Comparison of ENCODE assay signal across 1 cellular context in genomic region chr13:32430018-32430747, GRCh38.
TF ChIP-seq lines count a peak whose summit lies in the region.

No MANE protein-coding gene starts in this region.

TF ChIP-seq in GM12878, 131 proteins besides CTCF, POLR2A, EP300 and RAD21:
- 0 out of 4 replicates have a peak, but pooled peaks of 1 of the 2 experiments have one; percentile 29 for TF ChIP-seq IKZF2 (IDR thresholded peaks at IDR 0.05)
- TF ChIP-seq, protein P1, sequence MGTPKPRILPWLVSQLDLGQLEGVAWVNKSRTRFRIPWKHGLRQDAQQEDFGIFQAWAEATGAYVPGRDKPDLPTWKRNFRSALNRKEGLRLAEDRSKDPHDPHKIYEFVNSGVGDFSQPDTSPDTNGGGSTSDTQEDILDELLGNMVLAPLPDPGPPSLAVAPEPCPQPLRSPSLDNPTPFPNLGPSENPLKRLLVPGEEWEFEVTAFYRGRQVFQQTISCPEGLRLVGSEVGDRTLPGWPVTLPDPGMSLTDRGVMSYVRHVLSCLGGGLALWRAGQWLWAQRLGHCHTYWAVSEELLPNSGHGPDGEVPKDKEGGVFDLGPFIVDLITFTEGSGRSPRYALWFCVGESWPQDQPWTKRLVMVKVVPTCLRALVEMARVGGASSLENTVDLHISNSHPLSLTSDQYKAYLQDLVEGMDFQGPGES (IDR thresholded peaks at IDR 0.05), result no peak
- TF ChIP-seq ZNF274 (IDR thresholded peaks at IDR 0.05; ENCODE audit: insufficient read depth, insufficient read length), result no peak
- TF ChIP-seq, protein P2, sequence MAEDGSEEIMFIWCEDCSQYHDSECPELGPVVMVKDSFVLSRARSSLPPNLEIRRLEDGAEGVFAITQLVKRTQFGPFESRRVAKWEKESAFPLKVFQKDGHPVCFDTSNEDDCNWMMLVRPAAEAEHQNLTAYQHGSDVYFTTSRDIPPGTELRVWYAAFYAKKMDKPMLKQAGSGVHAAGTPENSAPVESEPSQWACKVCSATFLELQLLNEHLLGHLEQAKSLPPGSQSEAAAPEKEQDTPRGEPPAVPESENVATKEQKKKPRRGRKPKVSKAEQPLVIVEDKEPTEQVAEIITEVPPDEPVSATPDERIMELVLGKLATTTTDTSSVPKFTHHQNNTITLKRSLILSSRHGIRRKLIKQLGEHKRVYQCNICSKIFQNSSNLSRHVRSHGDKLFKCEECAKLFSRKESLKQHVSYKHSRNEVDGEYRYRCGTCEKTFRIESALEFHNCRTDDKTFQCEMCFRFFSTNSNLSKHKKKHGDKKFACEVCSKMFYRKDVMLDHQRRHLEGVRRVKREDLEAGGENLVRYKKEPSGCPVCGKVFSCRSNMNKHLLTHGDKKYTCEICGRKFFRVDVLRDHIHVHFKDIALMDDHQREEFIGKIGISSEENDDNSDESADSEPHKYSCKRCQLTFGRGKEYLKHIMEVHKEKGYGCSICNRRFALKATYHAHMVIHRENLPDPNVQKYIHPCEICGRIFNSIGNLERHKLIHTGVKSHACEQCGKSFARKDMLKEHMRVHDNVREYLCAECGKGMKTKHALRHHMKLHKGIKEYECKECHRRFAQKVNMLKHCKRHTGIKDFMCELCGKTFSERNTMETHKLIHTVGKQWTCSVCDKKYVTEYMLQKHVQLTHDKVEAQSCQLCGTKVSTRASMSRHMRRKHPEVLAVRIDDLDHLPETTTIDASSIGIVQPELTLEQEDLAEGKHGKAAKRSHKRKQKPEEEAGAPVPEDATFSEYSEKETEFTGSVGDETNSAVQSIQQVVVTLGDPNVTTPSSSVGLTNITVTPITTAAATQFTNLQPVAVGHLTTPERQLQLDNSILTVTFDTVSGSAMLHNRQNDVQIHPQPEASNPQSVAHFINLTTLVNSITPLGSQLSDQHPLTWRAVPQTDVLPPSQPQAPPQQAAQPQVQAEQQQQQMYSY (CRISPR knock-in tag; IDR thresholded peaks at IDR 0.05), result no peak
- TF ChIP-seq RAD51 (IDR thresholded peaks at IDR 0.05), result peak; percentile 51; the same call in 1 of the 2 replicates
- TF ChIP-seq MEF2B (IDR thresholded peaks at IDR 0.05; ENCODE audit: partially characterized antibody, poor library complexity, severe bottlenecking), result no peak
- no peak for TF ChIP-seq DPF2 (IDR thresholded peaks at IDR 0.05)
- TF ChIP-seq USF1 (IDR thresholded peaks at IDR 0.05; ENCODE audit: borderline replicate concordance, extremely low read length, insufficient read depth, low read depth, low read length), result no peak
- TF ChIP-seq ZBED1 (IDR thresholded peaks at IDR 0.05; ENCODE audit: borderline replicate concordance), result no peak
- TF ChIP-seq GABPA (IDR thresholded peaks at IDR 0.05; ENCODE audit: low read depth), result no peak
- TF ChIP-seq, protein P3, sequence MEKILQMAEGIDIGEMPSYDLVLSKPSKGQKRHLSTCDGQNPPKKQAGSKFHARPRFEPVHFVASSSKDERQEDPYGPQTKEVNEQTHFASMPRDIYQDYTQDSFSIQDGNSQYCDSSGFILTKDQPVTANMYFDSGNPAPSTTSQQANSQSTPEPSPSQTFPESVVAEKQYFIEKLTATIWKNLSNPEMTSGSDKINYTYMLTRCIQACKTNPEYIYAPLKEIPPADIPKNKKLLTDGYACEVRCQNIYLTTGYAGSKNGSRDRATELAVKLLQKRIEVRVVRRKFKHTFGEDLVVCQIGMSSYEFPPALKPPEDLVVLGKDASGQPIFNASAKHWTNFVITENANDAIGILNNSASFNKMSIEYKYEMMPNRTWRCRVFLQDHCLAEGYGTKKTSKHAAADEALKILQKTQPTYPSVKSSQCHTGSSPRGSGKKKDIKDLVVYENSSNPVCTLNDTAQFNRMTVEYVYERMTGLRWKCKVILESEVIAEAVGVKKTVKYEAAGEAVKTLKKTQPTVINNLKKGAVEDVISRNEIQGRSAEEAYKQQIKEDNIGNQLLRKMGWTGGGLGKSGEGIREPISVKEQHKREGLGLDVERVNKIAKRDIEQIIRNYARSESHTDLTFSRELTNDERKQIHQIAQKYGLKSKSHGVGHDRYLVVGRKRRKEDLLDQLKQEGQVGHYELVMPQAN (conservative IDR thresholded peaks at IDR 0.05), result no peak
- no peak for TF ChIP-seq HDAC2 (IDR thresholded peaks at IDR 0.05)
- TF ChIP-seq, protein P4, sequence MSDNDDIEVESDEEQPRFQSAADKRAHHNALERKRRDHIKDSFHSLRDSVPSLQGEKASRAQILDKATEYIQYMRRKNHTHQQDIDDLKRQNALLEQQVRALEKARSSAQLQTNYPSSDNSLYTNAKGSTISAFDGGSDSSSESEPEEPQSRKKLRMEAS (IDR thresholded peaks at IDR 0.05; ENCODE audit: low read depth, low read length), result no peak
- TF ChIP-seq FOXM1 (IDR thresholded peaks at IDR 0.05; ENCODE audit: low read depth, low read length), result no peak
- TF ChIP-seq SP1 (IDR thresholded peaks at IDR 0.05; ENCODE audit: low read depth, low read length), result no peak
- TF ChIP-seq IKZF1 (conservative IDR thresholded peaks at IDR 0.05), result peak; percentile 24; the same call in 1 of the 2 replicates
- no peak for TF ChIP-seq SMARCA5 (IDR thresholded peaks at IDR 0.05)
- no peak for TF ChIP-seq EZH2 (IDR thresholded peaks at IDR 0.05; ENCODE audit: borderline replicate concordance, control insufficient read depth, low read depth, low read length)
- no peak for TF ChIP-seq BRCA1 (IDR thresholded peaks at IDR 0.05; ENCODE audit: low read depth, low read length)
- no peak for TF ChIP-seq TAF1 (IDR thresholded peaks at IDR 0.05; ENCODE audit: borderline replicate concordance, low read depth, low read length)
- TF ChIP-seq, protein P5, sequence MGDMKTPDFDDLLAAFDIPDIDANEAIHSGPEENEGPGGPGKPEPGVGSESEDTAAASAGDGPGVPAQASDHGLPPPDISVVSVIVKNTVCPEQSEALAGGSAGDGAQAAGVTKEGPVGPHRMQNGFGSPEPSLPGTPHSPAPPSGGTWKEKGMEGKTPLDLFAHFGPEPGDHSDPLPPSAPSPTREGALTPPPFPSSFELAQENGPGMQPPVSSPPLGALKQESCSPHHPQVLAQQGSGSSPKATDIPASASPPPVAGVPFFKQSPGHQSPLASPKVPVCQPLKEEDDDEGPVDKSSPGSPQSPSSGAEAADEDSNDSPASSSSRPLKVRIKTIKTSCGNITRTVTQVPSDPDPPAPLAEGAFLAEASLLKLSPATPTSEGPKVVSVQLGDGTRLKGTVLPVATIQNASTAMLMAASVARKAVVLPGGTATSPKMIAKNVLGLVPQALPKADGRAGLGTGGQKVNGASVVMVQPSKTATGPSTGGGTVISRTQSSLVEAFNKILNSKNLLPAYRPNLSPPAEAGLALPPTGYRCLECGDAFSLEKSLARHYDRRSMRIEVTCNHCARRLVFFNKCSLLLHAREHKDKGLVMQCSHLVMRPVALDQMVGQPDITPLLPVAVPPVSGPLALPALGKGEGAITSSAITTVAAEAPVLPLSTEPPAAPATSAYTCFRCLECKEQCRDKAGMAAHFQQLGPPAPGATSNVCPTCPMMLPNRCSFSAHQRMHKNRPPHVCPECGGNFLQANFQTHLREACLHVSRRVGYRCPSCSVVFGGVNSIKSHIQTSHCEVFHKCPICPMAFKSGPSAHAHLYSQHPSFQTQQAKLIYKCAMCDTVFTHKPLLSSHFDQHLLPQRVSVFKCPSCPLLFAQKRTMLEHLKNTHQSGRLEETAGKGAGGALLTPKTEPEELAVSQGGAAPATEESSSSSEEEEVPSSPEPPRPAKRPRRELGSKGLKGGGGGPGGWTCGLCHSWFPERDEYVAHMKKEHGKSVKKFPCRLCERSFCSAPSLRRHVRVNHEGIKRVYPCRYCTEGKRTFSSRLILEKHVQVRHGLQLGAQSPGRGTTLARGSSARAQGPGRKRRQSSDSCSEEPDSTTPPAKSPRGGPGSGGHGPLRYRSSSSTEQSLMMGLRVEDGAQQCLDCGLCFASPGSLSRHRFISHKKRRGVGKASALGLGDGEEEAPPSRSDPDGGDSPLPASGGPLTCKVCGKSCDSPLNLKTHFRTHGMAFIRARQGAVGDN (IDR thresholded peaks at IDR 0.05), result no peak
